Comparison of ENCODE assay signal across 1 cellular context in genomic region chr1:7503691-7504437, GRCh38.
TF ChIP-seq lines count a peak whose summit lies in the region.

No MANE protein-coding gene starts in this region.

TF ChIP-seq in IMR-90, 13 proteins besides CTCF, POLR2A, EP300 and RAD21 (continued from another document):
- no peak for TF ChIP-seq MXI1 (IDR thresholded peaks at IDR 0.05; ENCODE audit: borderline replicate concordance, low read depth, low read length)
